Comparison of ENCODE assay signal across 11 cellular contexts in genomic region chr15:57079907-57080750, GRCh38.
DNase-seq lines count a peak whose midpoint lies in the region; ATAC-seq and TF ChIP-seq lines count a peak whose summit lies in the region.
"Had no signal": no experiment of that assay in that cellular context is flagged by ENCODE, and none has a peak within 500 bp of the region (broad histone marks: within the 10 kb centered on the region; RNA-seq: fewer than 3 reads in every experiment).

No MANE protein-coding gene starts in this region.

- no peaks in the 10 kb centered on the region for H3K9me2 ChIP-seq in OCI-LY1 (ENCODE audit: low read depth, low read length)

- H3K4me3 ChIP-seq in DND-41 (ENCODE audit: low read depth in 1 of 2, low read length in 2 of 2): no peak overlapping the region
- H3K4me3 ChIP-seq in OCI-LY1 (ENCODE audit: low read depth, low read length, poor library complexity, severe bottlenecking): no peak overlapping the region
- H3K4me3 ChIP-seq: SJSA1, skin epidermis had no signal

- H3K4me2 ChIP-seq in DND-41 (ENCODE audit: insufficient read depth, low read length) (no peak overlapping the region), OCI-LY1 (ENCODE audit: low read length) (peak overlapping the region; percentile 1; the same call in 1 of the 2 replicates)

- no peaks in the 10 kb centered on the region for H3K36me3 Mint-ChIP-seq in natural killer cell treated with Interleukin-12 subunit alpha and Interleukin-12 subunit beta and Interleukin-15 and Interleukin-18, amount 100 ng/mL, for 72 hours

- no peaks in the 10 kb centered on the region for H3K27me3 Mint-ChIP-seq in natural killer cell treated with Interleukin-12 subunit alpha and Interleukin-12 subunit beta and Interleukin-15 and Interleukin-18, amount 100 ng/mL, for 72 hours

- peaks cover 90% of the 10 kb centered on the region for H3K79me2 ChIP-seq in DND-41 (ENCODE audit: insufficient read depth, low read length)
- H3K79me2 ChIP-seq in OCI-LY1 (ENCODE audit: insufficient read depth, low read length): peaks cover 25% of the 10 kb centered on the region

- H3K36me3 ChIP-seq in DND-41 (ENCODE audit: insufficient read depth, low read length) (no peaks in the 10 kb centered on the region), OCI-LY1 (ENCODE audit: insufficient read depth, low read length) (no peaks in the 10 kb centered on the region)
- H3K36me3 ChIP-seq: SJSA1 had no signal

- no peaks in the 10 kb centered on the region for H3F3A ChIP-seq in OCI-LY1 (ENCODE audit: insufficient read depth, low read length)

- TF ChIP-seq CTCF in DND-41 (IDR thresholded peaks at IDR 0.05; ENCODE audit: borderline replicate concordance, extremely low read depth, low read length, poor library complexity, severe bottlenecking) (no peak), OCI-LY1 (IDR thresholded peaks at IDR 0.05; ENCODE audit: low read length) (peak; percentile 28; the same call in 1 of the 2 replicates)

- H3K4me1 ChIP-seq in DND-41 (ENCODE audit: insufficient read depth, low read length) (peaks cover 7% of the 10 kb centered on the region), OCI-LY1 (ENCODE audit: insufficient read depth, low read length, severe bottlenecking) (peaks cover 16% of the 10 kb centered on the region)

- no peak overlapping the region for H3K27ac Mint-ChIP-seq in natural killer cell treated with Interleukin-12 subunit alpha and Interleukin-12 subunit beta and Interleukin-15 and Interleukin-18, amount 100 ng/mL, for 72 hours

- H3K27ac ChIP-seq in DND-41 (ENCODE audit: low read length) (no peak overlapping the region), OCI-LY1 (ENCODE audit: low read depth, low read length, poor library complexity, severe bottlenecking) (no peak overlapping the region)
- H3K27ac ChIP-seq: SJSA1 had no signal

- DNase-seq in DND-41: peak; percentile 10
- DNase-seq in HCEC 1CT: peak; percentile 4
- peak; percentile 72 for DNase-seq in globus pallidus (ENCODE audit: low spot score)
- DNase-seq in DMS53 treated with DMSO at 0.1 percent for 48 hours (lab: John Stamatoyannopoulos, UW; ENCODE audit: unreplicated experiment): no peak
- no peak for DNase-seq in NCI-H524 treated with DMSO at 0.1 percent for 48 hours (lab: John Stamatoyannopoulos, UW)
- DNase-seq in natural killer cell treated with Interleukin-12 subunit alpha and Interleukin-12 subunit beta and Interleukin-15 and Interleukin-18, amount 100 ng/mL, for 72 hours (ENCODE audit: low spot score): no peak
- no peak for DNase-seq in activated naive CD4-positive, alpha-beta T cell (lab: John Stamatoyannopoulos, UW)
- DNase-seq: activated CD8-positive, alpha-beta memory T cell treated with anti-CD3 and anti-CD28 coated beads for 24 hours had no signal

- H3K9ac ChIP-seq in DND-41 (ENCODE audit: low read depth, low read length) (no peak overlapping the region), OCI-LY1 (ENCODE audit: low read length) (no peak overlapping the region)

- H2AFZ ChIP-seq in DND-41 (ENCODE audit: low read depth, low read length) (no peak overlapping the region), OCI-LY1 (ENCODE audit: low read length) (no peak overlapping the region)

- H3K4me1 Mint-ChIP-seq in natural killer cell treated with Interleukin-12 subunit alpha and Interleukin-12 subunit beta and Interleukin-15 and Interleukin-18, amount 100 ng/mL, for 72 hours (ENCODE audit: low read depth in 2 of 2): peaks cover 31% of the 10 kb centered on the region in 2 donors

- H3K9me3 ChIP-seq in DND-41 (ENCODE audit: insufficient read depth, low read length, severe bottlenecking): no peaks in the 10 kb centered on the region
- H3K9me3 ChIP-seq in OCI-LY1 (ENCODE audit: low read length): no peaks in the 10 kb centered on the region
- H3K9me3 ChIP-seq: SJSA1 had no signal

- H3K27me3 ChIP-seq in DND-41 (ENCODE audit: insufficient read depth, low read length, poor library complexity) (no peaks in the 10 kb centered on the region), OCI-LY1 (ENCODE audit: insufficient read depth, low read length) (no peaks in the 10 kb centered on the region)
- H3K27me3 ChIP-seq: SJSA1 had no signal

- peak; percentile 86 for ATAC-seq in DND-41 (ENCODE audit: insufficient read depth, low read depth)
- no peak for ATAC-seq in natural killer cell treated with Interleukin-12 subunit alpha and Interleukin-12 subunit beta and Interleukin-15 and Interleukin-18, amount 100 ng/mL, for 72 hours

- H3K9me3 Mint-ChIP-seq in natural killer cell treated with Interleukin-12 subunit alpha and Interleukin-12 subunit beta and Interleukin-15 and Interleukin-18, amount 100 ng/mL, for 72 hours: no peaks in the 10 kb centered on the region

- H4K20me1 ChIP-seq in DND-41 (ENCODE audit: insufficient read depth, low read length): peaks cover 17% of the 10 kb centered on the region; the same call in 1 of the 2 replicates
- no peaks in the 10 kb centered on the region for H4K20me1 ChIP-seq in OCI-LY1 (ENCODE audit: insufficient read depth, low read length)

- no peak overlapping the region for H3K4me3 Mint-ChIP-seq in natural killer cell treated with Interleukin-12 subunit alpha and Interleukin-12 subunit beta and Interleukin-15 and Interleukin-18, amount 100 ng/mL, for 72 hours

Comparison
In these comparisons a context has a peak if more than half of its experiments do, and no peak if none do; other contexts are left out.
1. DNase-seq: peak in DND-41 (single experiment), HCEC 1CT (single experiment) and globus pallidus (single experiment); none in DMS53 treated with DMSO at 0.1 percent for 48 hours (single experiment), NCI-H524 treated with DMSO at 0.1 percent for 48 hours (single experiment), natural killer cell treated with Interleukin-12 subunit alpha and Interleukin-12 subunit beta and Interleukin-15 and Interleukin-18, amount 100 ng/mL, for 72 hours (single experiment) and activated naive CD4-positive, alpha-beta T cell (0 of 4).